11 cellular contexts compared by ENCODE assay signal in genomic region chr3:149473314-149473990, GRCh38. TPM values are rescaled to one million over a fixed set of nuclear protein-coding genes. Genes with fewer than 3 reads are reported as not detected.
DNase-seq lines count a peak whose midpoint lies in the region; ATAC-seq and TF ChIP-seq lines count a peak whose summit lies in the region.
"Had no signal": no experiment of that assay in that cellular context is flagged by ENCODE, and none has a peak within 500 bp of the region (broad histone marks: within the 10 kb centered on the region; RNA-seq: fewer than 3 reads in every experiment).

No MANE protein-coding gene starts in this region.

- no peaks in the 10 kb centered on the region for H3K27me3 Mint-ChIP-seq in Caco-2 (ENCODE audit: insufficient read depth, unreplicated experiment)
- H3K27me3 Mint-ChIP-seq in nephron (ENCODE audit: low read depth) = no peaks in the 10 kb centered on the region
- H3K27me3 Mint-ChIP-seq in activated CD8-positive, alpha-beta T cell treated with anti-CD3 and anti-CD28 coated beads for 36 hours = peaks cover 1% of the 10 kb centered on the region

- H3K36me3 ChIP-seq in Caco-2 (ENCODE audit: control insufficient read depth, insufficient read depth, low read length) = no peaks in the 10 kb centered on the region

- no peaks in the 10 kb centered on the region for H3K9me3 ChIP-seq in Caco-2

- peak in 1 of 2 experiments; percentile 66 for DNase-seq in Caco-2
- peak; percentile 59 for DNase-seq in NCI-H2196 (lab: John Stamatoyannopoulos, UW; ENCODE audit: unreplicated experiment)
- peak; percentile 33 for DNase-seq in dermis blood vessel endothelial cell
- no peak for DNase-seq in activated CD8-positive, alpha-beta T cell treated with anti-CD3 and anti-CD28 coated beads for 36 hours
- no peak for DNase-seq in RKO (ENCODE audit: low spot score)

- ATAC-seq in GM21381 (IDR thresholded peaks at IDR 0.05; ENCODE audit: unreplicated experiment) = no peak
- ATAC-seq in activated CD8-positive, alpha-beta T cell treated with anti-CD3 and anti-CD28 coated beads for 36 hours = no peak
- no peak for ATAC-seq in HG02763 (IDR thresholded peaks at IDR 0.05; ENCODE audit: unreplicated experiment)
- ATAC-seq: T-cell had no signal

- CTCF ChIA-PET in Caco-2 (lab: Charles Lee) = no interaction called here
- CTCF ChIA-PET in activated CD8-positive, alpha-beta T cell treated with anti-CD3 and anti-CD28 coated beads for 36 hours (lab: Charles Lee) = interaction anchor here (1.2 to 1.4 kb wide), 2 partner anchors 48 to 96 kb away, joined by 3 read pairs; no protein-coding TSS in a partner anchor

- intact Hi-C loops in Caco-2 (cut with micrococcal nuclease; ENCODE audit: unreplicated experiment) = no loop called here
- intact Hi-C loops in activated CD8-positive, alpha-beta T cell treated with anti-CD3 and anti-CD28 coated beads for 36 hours (cut with micrococcal nuclease) = no loop called here

- H3K4me3 ChIP-seq in Caco-2 (ENCODE audit: low read depth, low read length) = no peak overlapping the region

- peaks cover 20% of the 10 kb centered on the region for H3K4me1 Mint-ChIP-seq in Caco-2 (ENCODE audit: low read depth, unreplicated experiment)
- peaks cover 67% of the 10 kb centered on the region for H3K4me1 Mint-ChIP-seq in nephron
- no peaks in the 10 kb centered on the region for H3K4me1 Mint-ChIP-seq in activated CD8-positive, alpha-beta T cell treated with anti-CD3 and anti-CD28 coated beads for 36 hours (ENCODE audit: low read depth)
- H3K4me1 Mint-ChIP-seq: T-cell had no signal

- H3K27me3 ChIP-seq in Caco-2 (replicated peaks; ENCODE audit: control insufficient read depth, insufficient read depth, low read length) = no peaks in the 10 kb centered on the region

- H3K4me3 Mint-ChIP-seq in Caco-2 (ENCODE audit: unreplicated experiment) (no peak overlapping the region), nephron (peak overlapping the region in 1 of 3 experiments; percentile 50)
- no peak overlapping the region for H3K4me3 Mint-ChIP-seq in activated CD8-positive, alpha-beta T cell treated with anti-CD3 and anti-CD28 coated beads for 36 hours
- H3K4me3 Mint-ChIP-seq: T-cell had no signal

- H3K36me3 Mint-ChIP-seq in Caco-2 (ENCODE audit: insufficient read depth, unreplicated experiment) = no peaks in the 10 kb centered on the region
- H3K36me3 Mint-ChIP-seq in nephron (ENCODE audit: low read depth) = no peaks in the 10 kb centered on the region
- H3K36me3 Mint-ChIP-seq in activated CD8-positive, alpha-beta T cell treated with anti-CD3 and anti-CD28 coated beads for 36 hours (ENCODE audit: low read depth) = no peaks in the 10 kb centered on the region
- H3K36me3 Mint-ChIP-seq: T-cell had no signal

- H3K4me1 ChIP-seq in Caco-2 = peaks cover 23% of the 10 kb centered on the region

- TF ChIP-seq CTCF in Caco-2 (IDR thresholded peaks at IDR 0.05; ENCODE audit: insufficient read depth in 1 of 2, low read depth in 1 of 2, low read length in 1 of 2, severe bottlenecking in 1 of 2, unreplicated experiment in 1 of 2) (no peak), nephron (IDR thresholded peaks at IDR 0.05; ENCODE audit: unreplicated experiment in 3 of 3) (no peak)
- TF ChIP-seq CTCF in activated CD8-positive, alpha-beta T cell treated with anti-CD3 and anti-CD28 coated beads for 36 hours (IDR thresholded peaks at IDR 0.05) = no peak

- POLR2A ChIA-PET in Caco-2 (lab: Charles Lee) = no interaction called here
- POLR2A ChIA-PET in activated CD8-positive, alpha-beta T cell treated with anti-CD3 and anti-CD28 coated beads for 36 hours (lab: Charles Lee) = no interaction called here

- no TSS peak for BruUV-seq in Caco-2 (replicated peaks; lab: Mats Ljungman, UMichigan)

- H3K9me3 Mint-ChIP-seq in Caco-2 (ENCODE audit: unreplicated experiment) = no peaks in the 10 kb centered on the region
- no peaks in the 10 kb centered on the region for H3K9me3 Mint-ChIP-seq in nephron
- no peaks in the 10 kb centered on the region for H3K9me3 Mint-ChIP-seq in activated CD8-positive, alpha-beta T cell treated with anti-CD3 and anti-CD28 coated beads for 36 hours
- H3K9me3 Mint-ChIP-seq: T-cell had no signal

- H3K27ac Mint-ChIP-seq in Caco-2 (ENCODE audit: unreplicated experiment) (peak overlapping the region; percentile 30), nephron (peak overlapping the region; percentile 82 to 91 (median 91))
- H3K27ac Mint-ChIP-seq in activated CD8-positive, alpha-beta T cell treated with anti-CD3 and anti-CD28 coated beads for 36 hours = no peak overlapping the region
- H3K27ac Mint-ChIP-seq: T-cell had no signal

RNA-seq across cellular contexts. Expression of gene TM4SF4, which starts 1.0 kb away (rescaled TPM):
- total RNA-seq in Caco-2 (2022) (1.9 and 2.7 TPM in 2 replicates), dermis blood vessel endothelial cell (not detected in 2 replicates)
- total RNA-seq in activated CD8-positive, alpha-beta T cell treated with anti-CD3 and anti-CD28 coated beads for 36 hours = not detected
- total RNA-seq: pulmonary artery endothelial cell, urinary bladder had no signal

Comparison
In these comparisons a context has a peak if more than half of its experiments do, and no peak if none do; other contexts are left out.
1. DNase-seq: peak in NCI-H2196 (single experiment) and dermis blood vessel endothelial cell (single experiment); none in activated CD8-positive, alpha-beta T cell treated with anti-CD3 and anti-CD28 coated beads for 36 hours (single experiment) and RKO (single experiment).